In the genomic region with DNA sequence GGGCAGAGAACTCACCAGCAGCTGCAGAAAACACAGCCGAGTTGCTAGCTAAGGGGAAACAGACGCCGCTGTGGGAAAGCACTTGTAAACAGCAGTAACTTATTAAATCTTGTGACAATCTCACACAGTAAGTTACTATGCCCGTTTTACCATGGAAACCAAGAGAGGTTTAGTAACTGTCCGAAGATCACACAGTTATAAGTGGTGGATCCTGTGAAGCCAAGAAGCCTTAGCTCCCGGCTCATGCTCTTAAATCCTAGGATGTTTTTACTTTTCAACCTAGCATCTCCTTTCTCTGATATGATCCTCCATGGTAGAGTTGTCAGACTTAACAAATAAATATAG, we compare ENCODE assay signal across 11 cellular contexts. TPM values are rescaled to one million over a fixed set of nuclear protein-coding genes. Genes with fewer than 3 reads are reported as not detected.
A peak's percentile ranks its signal among the peaks of the same experiment; 100 is the strongest.
DNase-seq lines count a peak whose midpoint lies in the region; ATAC-seq, FAIRE-seq and TF ChIP-seq lines count a peak whose summit lies in the region.
"Had no signal": no experiment of that assay in that cellular context is flagged by ENCODE, and none has a peak within 500 bp of the region (broad histone marks: within the 10 kb centered on the region; RNA-seq: fewer than 3 reads in every experiment).

No MANE protein-coding gene starts in this region.

- H3K27ac ChIP-seq in astrocyte (ENCODE audit: low read depth, low read length) (no peak overlapping the region), keratinocyte (ENCODE audit: control insufficient read depth, insufficient read depth, low read length) (peak overlapping the region; percentile 82)

- no peaks in the 10 kb centered on the region for H3K9me3 ChIP-seq in astrocyte (ENCODE audit: insufficient read depth, low read depth, low read length)
- H3K9me3 ChIP-seq in keratinocyte (ENCODE audit: control insufficient read depth, low read depth, low read length) = no peaks in the 10 kb centered on the region
- H3K9me3 ChIP-seq: pancreas had no signal

- H3K9me3 Mint-ChIP-seq in T-helper 2 cell treated with Interferon-gamma antibody and Interleukin-4, amounts not matched to agents 5 μg/mL and 100 μg/mL, for 36 hours = no peaks in the 10 kb centered on the region
- H3K9me3 Mint-ChIP-seq in astrocyte (ENCODE audit: unreplicated experiment) = no peaks in the 10 kb centered on the region
- H3K9me3 Mint-ChIP-seq in stimulated activated naive B cell treated with anti-CD40 and anti-IgM and Interleukin-4, amounts not matched to agents 10 μg/mL and 1 μg/mL and 100 μg/mL, for 72 hours = no peaks in the 10 kb centered on the region
- H3K9me3 Mint-ChIP-seq: central memory CD8-positive, alpha-beta T cell had no signal

- H3K4me1 ChIP-seq in astrocyte (ENCODE audit: insufficient read depth, low read length) = peaks cover 21% of the 10 kb centered on the region
- peaks cover 44% of the 10 kb centered on the region for H3K4me1 ChIP-seq in keratinocyte (ENCODE audit: control insufficient read depth, extremely low read depth, insufficient read depth, low read length)

- TF ChIP-seq CTCF in astrocyte (IDR thresholded peaks at IDR 0.05; ENCODE audit: insufficient read depth, low read depth, low read length) = no peak
- TF ChIP-seq CTCF in keratinocyte (optimal IDR thresholded peaks at IDR 0.05 in 1 of 3, IDR thresholded peaks at IDR 0.05 in 1 of 3, conservative IDR thresholded peaks at IDR 0.05 in 1 of 3; ENCODE audit: extremely low read depth in 1 of 3, insufficient read depth in 2 of 3, low read length in 3 of 3) = peak in 1 of 3 experiments; percentile 5

- H3K27me3 ChIP-seq in astrocyte (ENCODE audit: insufficient read depth, low read length) = peaks cover 9% of the 10 kb centered on the region
- H3K27me3 ChIP-seq in keratinocyte (ENCODE audit: control insufficient read depth, extremely low read depth, insufficient read depth, low read length) = no peaks in the 10 kb centered on the region

- H3K9me1 ChIP-seq in keratinocyte (ENCODE audit: control insufficient read depth, extremely low read depth, insufficient read depth, low read length) = no peaks in the 10 kb centered on the region

- ATAC-seq in stimulated activated naive B cell treated with anti-CD40 and anti-IgM and Interleukin-4, amounts not matched to agents 10 μg/mL and 1 μg/mL and 100 μg/mL, for 72 hours (replicated peaks) = peak in 1 of 2 donors; percentile 22

- H3K9ac ChIP-seq in astrocyte (ENCODE audit: low read length) (peak overlapping the region; percentile 80), keratinocyte (ENCODE audit: control insufficient read depth, extremely low read depth, insufficient read depth, low read length) (peak overlapping the region; percentile 88)

- H3K36me3 Mint-ChIP-seq in T-helper 2 cell treated with Interferon-gamma antibody and Interleukin-4, amounts not matched to agents 5 μg/mL and 100 μg/mL, for 36 hours (ENCODE audit: low read depth) = no peaks in the 10 kb centered on the region
- H3K36me3 Mint-ChIP-seq in astrocyte (ENCODE audit: low read depth, unreplicated experiment) = no peaks in the 10 kb centered on the region
- H3K36me3 Mint-ChIP-seq in stimulated activated naive B cell treated with anti-CD40 and anti-IgM and Interleukin-4, amounts not matched to agents 10 μg/mL and 1 μg/mL and 100 μg/mL, for 72 hours = no peaks in the 10 kb centered on the region

- dilution Hi-C loops in keratinocyte (cut with MboI; ENCODE audit: extremely low pct_ligation_motif_present, low sequenced_read_pairs) = loop anchor here (25.0 kb wide), 1 partner anchor 501 kb away; no protein-coding TSS in a partner anchor

- FAIRE-seq in astrocyte (lab: Jason Lieb, UNC) (no peak), keratinocyte (lab: Jason Lieb, UNC) (peak; percentile 55), urothelium cell line (lab: Jason Lieb, UNC) (no peak)
- FAIRE-seq: pancreas had no signal

- peaks cover 64% of the 10 kb centered on the region for H3K27me3 Mint-ChIP-seq in T-helper 2 cell treated with Interferon-gamma antibody and Interleukin-4, amounts not matched to agents 5 μg/mL and 100 μg/mL, for 36 hours (ENCODE audit: low read depth)
- peaks cover 9% of the 10 kb centered on the region for H3K27me3 Mint-ChIP-seq in astrocyte (ENCODE audit: low read depth, unreplicated experiment)
- H3K27me3 Mint-ChIP-seq in stimulated activated naive B cell treated with anti-CD40 and anti-IgM and Interleukin-4, amounts not matched to agents 10 μg/mL and 1 μg/mL and 100 μg/mL, for 72 hours = peaks cover 51 to 66% of the 10 kb centered on the region in 2 donors

- H4K20me1 ChIP-seq in astrocyte (ENCODE audit: insufficient read depth, low read length) = peaks cover 29% of the 10 kb centered on the region
- peaks cover 3% of the 10 kb centered on the region for H4K20me1 ChIP-seq in keratinocyte (ENCODE audit: control insufficient read depth, extremely low read depth, insufficient read depth, low read length)

- H3K27ac Mint-ChIP-seq in T-helper 2 cell treated with Interferon-gamma antibody and Interleukin-4, amounts not matched to agents 5 μg/mL and 100 μg/mL, for 36 hours = no peak overlapping the region
- peak overlapping the region; percentile 77 for H3K27ac Mint-ChIP-seq in astrocyte (ENCODE audit: unreplicated experiment)
- no peak overlapping the region for H3K27ac Mint-ChIP-seq in stimulated activated naive B cell treated with anti-CD40 and anti-IgM and Interleukin-4, amounts not matched to agents 10 μg/mL and 1 μg/mL and 100 μg/mL, for 72 hours

- H3K4me1 Mint-ChIP-seq in T-helper 2 cell treated with Interferon-gamma antibody and Interleukin-4, amounts not matched to agents 5 μg/mL and 100 μg/mL, for 36 hours (ENCODE audit: low read depth) = peaks cover 5% of the 10 kb centered on the region
- peaks cover 12% of the 10 kb centered on the region for H3K4me1 Mint-ChIP-seq in astrocyte (ENCODE audit: low read depth, unreplicated experiment)
- peaks cover 16 to 22% of the 10 kb centered on the region in 2 donors for H3K4me1 Mint-ChIP-seq in stimulated activated naive B cell treated with anti-CD40 and anti-IgM and Interleukin-4, amounts not matched to agents 10 μg/mL and 1 μg/mL and 100 μg/mL, for 72 hours
- H3K4me1 Mint-ChIP-seq: central memory CD8-positive, alpha-beta T cell had no signal

- H3K79me2 ChIP-seq in astrocyte (ENCODE audit: insufficient read depth, low read length) (peaks cover 5% of the 10 kb centered on the region), keratinocyte (ENCODE audit: control insufficient read depth, insufficient read depth, low read length) (peaks cover 31% of the 10 kb centered on the region)

- peak overlapping the region; percentile 66 for H3K4me3 ChIP-seq in astrocyte (ENCODE audit: insufficient read depth, low read depth, low read length)
- peak overlapping the region; percentile 57 to 76 (median 75) for H3K4me3 ChIP-seq in keratinocyte (ENCODE audit: control insufficient read depth in 2 of 3, extremely low read depth in 1 of 3, insufficient read depth in 2 of 3, low read depth in 1 of 3, low read length in 3 of 3)

- H3K4me2 ChIP-seq in astrocyte (ENCODE audit: low read length) = peak overlapping the region; percentile 98
- H3K4me2 ChIP-seq in keratinocyte (ENCODE audit: control insufficient read depth, extremely low read depth, insufficient read depth, low read depth, low read length) = peak overlapping the region; percentile 97

- H3K36me3 ChIP-seq in astrocyte (ENCODE audit: insufficient read depth, low read length) (no peaks in the 10 kb centered on the region), keratinocyte (ENCODE audit: control insufficient read depth in 2 of 2, extremely low read depth in 1 of 2, insufficient read depth in 2 of 2, low read length in 2 of 2) (peaks cover 0 to 2% of the 10 kb centered on the region in 2 experiments)
- H3K36me3 ChIP-seq: pancreas had no signal

- H2AFZ ChIP-seq in astrocyte (ENCODE audit: low read depth, low read length) = no peak overlapping the region
- H2AFZ ChIP-seq in keratinocyte (ENCODE audit: control insufficient read depth, low read length) = no peak overlapping the region

- H3K4me3 Mint-ChIP-seq in T-helper 2 cell treated with Interferon-gamma antibody and Interleukin-4, amounts not matched to agents 5 μg/mL and 100 μg/mL, for 36 hours = peak overlapping the region; percentile 70
- H3K4me3 Mint-ChIP-seq in astrocyte (ENCODE audit: unreplicated experiment) = peak overlapping the region; percentile 89
- H3K4me3 Mint-ChIP-seq in stimulated activated naive B cell treated with anti-CD40 and anti-IgM and Interleukin-4, amounts not matched to agents 10 μg/mL and 1 μg/mL and 100 μg/mL, for 72 hours = peak overlapping the region; percentile 86 to 91

- DNase-seq in T-helper 2 cell treated with Interferon-gamma antibody and Interleukin-4, amounts not matched to agents 5 μg/mL and 100 μg/mL, for 36 hours (ENCODE audit: low spot score) = no peak
- no peak for DNase-seq in T-helper 2 cell
- no peak for DNase-seq in astrocyte (ENCODE audit: low read depth)
- no peak for DNase-seq in keratinocyte (ENCODE audit: low read depth, low spot score)
- no peak for DNase-seq in stimulated activated naive B cell treated with anti-CD40 and anti-IgM and Interleukin-4, amounts not matched to agents 10 μg/mL and 1 μg/mL and 100 μg/mL, for 72 hours
- DNase-seq in CD1c-positive myeloid dendritic cell (ENCODE audit: extremely low spot score) = no peak
- DNase-seq in urothelium cell line (ENCODE audit: low spot score) = no peak
- no peak for DNase-seq in NCI-H1048 (lab: John Stamatoyannopoulos, UW)
- DNase-seq: NCI-H2081 treated with DMSO at 0.1 percent for 48 hours had no signal

RNA-seq across cellular contexts. Expression of a gene that starts 1.5 kb away (rescaled TPM):
- total RNA-seq in astrocyte = 115 and 139 TPM in 2 replicates
- 52.2 to 93.9 TPM (median 64.4 TPM) in 3 replicates for polyA plus RNA-seq in keratinocyte
- 161 TPM for polyA plus RNA-seq in keratinocyte (2011; ENCODE audit: low read depth)
- polyA plus RNA-seq in keratinocyte (2011; cell fraction: cytosol; rRNA removed) = 72.7 and 101 TPM in 2 replicates
- 174 and 222 TPM in 2 replicates for polyA plus RNA-seq in keratinocyte (2011; cell fraction: nucleus; rRNA removed)
- polyA plus RNA-seq in keratinocyte (2012; ENCODE audit: low replicate concordance) = 111 and 224 TPM in 2 replicates
- polyA minus RNA-seq in keratinocyte = 125 to 387 TPM (median 155 TPM) in 3 replicates
- 139 TPM for polyA minus RNA-seq in keratinocyte (2011; cell fraction: cytosol; rRNA and poly(A)+ RNA removed)
- 253 and 279 TPM in 2 replicates for polyA minus RNA-seq in keratinocyte (2011; cell fraction: nucleus; rRNA and poly(A)+ RNA removed)
